Comparison of ENCODE assay signal across 8 cellular contexts in the genomic region with DNA sequence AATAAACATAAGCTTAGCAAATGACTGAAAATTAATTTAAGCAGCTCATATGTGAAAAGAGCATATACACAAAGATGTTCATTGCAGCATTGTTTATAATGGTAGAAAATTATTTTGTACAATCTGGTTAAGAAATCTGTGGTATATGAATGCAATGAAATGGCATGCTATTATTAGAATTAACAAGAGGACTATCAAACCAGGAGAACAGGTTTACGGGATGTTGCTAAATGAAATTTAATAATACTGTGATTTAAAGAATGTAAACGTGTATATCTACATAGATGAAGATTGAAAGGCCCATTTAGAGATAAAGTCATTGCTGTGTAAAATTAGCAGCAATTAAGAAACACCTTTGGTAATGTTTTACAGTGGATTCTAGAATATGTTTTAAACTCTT.
"Had no signal": no experiment of that assay in that cellular context is flagged by ENCODE, and none has a peak within 500 bp of the region (broad histone marks: within the 10 kb centered on the region; RNA-seq: fewer than 3 reads in every experiment).

No MANE protein-coding gene starts in this region.

- H3K4me2 ChIP-seq: GM23338 had no signal

- DNase-seq: H9, HCEC 1CT, IMR-90, KBM-7 had no signal

- ATAC-seq: GM23338 had no signal

- FAIRE-seq: H1, H54, HTR-8/SVneo had no signal

- H2AFZ ChIP-seq: GM23338 had no signal

- H3K4me3 ChIP-seq: GM23338 had no signal
